In genomic region chr14:104435147-104436046, GRCh38 we compare ENCODE assay signal across 18 cellular contexts.
A peak's percentile ranks its signal among the peaks of the same experiment; 100 is the strongest.
DNase-seq lines count a peak whose midpoint lies in the region; ATAC-seq, FAIRE-seq and TF ChIP-seq lines count a peak whose summit lies in the region.
"Had no signal": no experiment of that assay in that cellular context is flagged by ENCODE, and none has a peak within 500 bp of the region (broad histone marks: within the 10 kb centered on the region; RNA-seq: fewer than 3 reads in every experiment).

No MANE protein-coding gene starts in this region.

- peak overlapping the region; percentile 14 for H2AFZ ChIP-seq in smooth muscle cell (ENCODE audit: low read depth)
- H2AFZ ChIP-seq: PC-9 had no signal

- ATAC-seq in left lobe of liver (no peak), GM19023 (IDR thresholded peaks at IDR 0.05; ENCODE audit: unreplicated experiment) (no peak), GM18870 (IDR thresholded peaks at IDR 0.05; ENCODE audit: unreplicated experiment) (no peak)

- WGBS in smooth muscle cell (ENCODE audit: low lambda C conversion rate): 94% methylated on average over 14 of the region's 20 CpGs

- H3K79me2 ChIP-seq in smooth muscle cell (ENCODE audit: low read depth): no peaks in the 10 kb centered on the region

- H3K4me1 ChIP-seq in smooth muscle cell (ENCODE audit: low read depth): peaks cover 13% of the 10 kb centered on the region

- no peaks in the 10 kb centered on the region for H3K27me3 ChIP-seq in smooth muscle cell (ENCODE audit: low read depth)

- no peak overlapping the region for H3K27ac Mint-ChIP-seq in activated CD4-positive, alpha-beta memory T cell treated with anti-CD3 and anti-CD28 coated beads for 36 hours
- H3K27ac Mint-ChIP-seq: activated naive CD4-positive, alpha-beta T cell treated with anti-CD3 and anti-CD28 coated beads, Interleukin-2, amount 50 U/mL, for 24 hours; stimulated activated naive CD8-positive, alpha-beta T cell treated with anti-CD3 and anti-CD28 coated beads, Interleukin-15, Interleukin-2, amounts not matched to agents 100 ng/mL and 50 ng/mL, for 24 hours had no signal

- H3K27me3 Mint-ChIP-seq in activated CD4-positive, alpha-beta memory T cell treated with anti-CD3 and anti-CD28 coated beads for 36 hours: peaks cover 4% of the 10 kb centered on the region
- H3K27me3 Mint-ChIP-seq: activated naive CD4-positive, alpha-beta T cell treated with anti-CD3 and anti-CD28 coated beads, Interleukin-2, amount 50 U/mL, for 24 hours; stimulated activated naive CD8-positive, alpha-beta T cell treated with anti-CD3 and anti-CD28 coated beads, Interleukin-15, Interleukin-2, amounts not matched to agents 100 ng/mL and 50 ng/mL, for 24 hours had no signal

- H3F3A ChIP-seq in smooth muscle cell (ENCODE audit: low read depth): no peaks in the 10 kb centered on the region

- H3K36me3 ChIP-seq in smooth muscle cell (ENCODE audit: low read depth): no peaks in the 10 kb centered on the region
- H3K36me3 ChIP-seq: neutrophil had no signal

- H4K20me1 ChIP-seq in smooth muscle cell (ENCODE audit: low read depth): no peaks in the 10 kb centered on the region

- H3K9me3 ChIP-seq in smooth muscle cell (replicated peaks; ENCODE audit: low read depth): no peaks in the 10 kb centered on the region
- H3K9me3 ChIP-seq: neutrophil had no signal

- CTCF ChIA-PET in activated CD4-positive, alpha-beta memory T cell treated with anti-CD3 and anti-CD28 coated beads for 36 hours (lab: Charles Lee): no interaction called here

- POLR2A ChIA-PET in activated CD4-positive, alpha-beta memory T cell treated with anti-CD3 and anti-CD28 coated beads for 36 hours (lab: Charles Lee): no interaction called here

- H3K4me1 Mint-ChIP-seq in activated CD4-positive, alpha-beta memory T cell treated with anti-CD3 and anti-CD28 coated beads for 36 hours (ENCODE audit: low read depth): no peaks in the 10 kb centered on the region
- H3K4me1 Mint-ChIP-seq: activated naive CD4-positive, alpha-beta T cell treated with anti-CD3 and anti-CD28 coated beads, Interleukin-2, amount 50 U/mL, for 24 hours had no signal

- TF ChIP-seq POLR2A in GM12891 (IDR thresholded peaks at IDR 0.05; ENCODE audit: low read depth, low read length): no peak

- peak overlapping the region; percentile 79 for H3K4me2 ChIP-seq in smooth muscle cell
- H3K4me2 ChIP-seq: PC-9 had no signal

- no peak overlapping the region for H3K27ac ChIP-seq in smooth muscle cell (ENCODE audit: low read depth)
- H3K27ac ChIP-seq: neutrophil, PC-9 had no signal

- no peak for TF ChIP-seq CTCF in smooth muscle cell (IDR thresholded peaks at IDR 0.05; ENCODE audit: borderline replicate concordance, insufficient read depth, poor library complexity, severe bottlenecking)

- DNase-seq in GM12891 (ENCODE audit: insufficient read length, low spot score) (no peak), left lobe of liver (ENCODE audit: low spot score) (peak; percentile 40), smooth muscle cell (lab: John Stamatoyannopoulos, UW; ENCODE audit: unreplicated experiment) (no peak), nucleus accumbens (lab: John Stamatoyannopoulos, UW) (no peak)
- DNase-seq in activated CD4-positive, alpha-beta memory T cell treated with anti-CD3 and anti-CD28 coated beads for 36 hours: peak; percentile 7
- DNase-seq: C1 segment of cervical spinal cord; central memory CD4-positive, alpha-beta T cell; NCI-H187; PC-9; stimulated activated CD4-positive, alpha-beta T cell treated with anti-CD3 and anti-CD28 coated beads, Interleukin-12 subunit alpha, Interleukin-12 subunit beta, amount 100 ng/mL, for 4 hours had no signal

- no peak overlapping the region for H3K9ac ChIP-seq in smooth muscle cell (ENCODE audit: low read depth)

- H3K4me3 Mint-ChIP-seq in activated CD4-positive, alpha-beta memory T cell treated with anti-CD3 and anti-CD28 coated beads for 36 hours: no peak overlapping the region
- H3K4me3 Mint-ChIP-seq: activated naive CD4-positive, alpha-beta T cell treated with anti-CD3 and anti-CD28 coated beads, Interleukin-2, amount 50 U/mL, for 24 hours; stimulated activated naive CD8-positive, alpha-beta T cell treated with anti-CD3 and anti-CD28 coated beads, Interleukin-15, Interleukin-2, amounts not matched to agents 100 ng/mL and 50 ng/mL, for 24 hours had no signal

- peak; percentile 16 for FAIRE-seq in GM12891 (lab: Jason Lieb, UNC)
- FAIRE-seq: endometrium, frontal cortex, GM19239 had no signal

- H3K4me3 ChIP-seq in smooth muscle cell: no peak overlapping the region
- H3K4me3 ChIP-seq: PC-9 had no signal

- H3K36me3 Mint-ChIP-seq in activated CD4-positive, alpha-beta memory T cell treated with anti-CD3 and anti-CD28 coated beads for 36 hours: no peaks in the 10 kb centered on the region
- H3K36me3 Mint-ChIP-seq: activated naive CD4-positive, alpha-beta T cell treated with anti-CD3 and anti-CD28 coated beads, Interleukin-2, amount 50 U/mL, for 24 hours had no signal

- intact Hi-C loops in activated CD4-positive, alpha-beta memory T cell treated with anti-CD3 and anti-CD28 coated beads for 36 hours (cut with micrococcal nuclease): no loop called here

- no peaks in the 10 kb centered on the region for H3K9me3 Mint-ChIP-seq in activated CD4-positive, alpha-beta memory T cell treated with anti-CD3 and anti-CD28 coated beads for 36 hours
- H3K9me3 Mint-ChIP-seq: activated naive CD4-positive, alpha-beta T cell treated with anti-CD3 and anti-CD28 coated beads, Interleukin-2, amount 50 U/mL, for 24 hours; stimulated activated naive CD8-positive, alpha-beta T cell treated with anti-CD3 and anti-CD28 coated beads, Interleukin-15, Interleukin-2, amounts not matched to agents 100 ng/mL and 50 ng/mL, for 24 hours had no signal

TF ChIP-seq in GM12891, 5 proteins besides CTCF, POLR2A, EP300 and RAD21:
- TF ChIP-seq POU2F2 (IDR thresholded peaks at IDR 0.05; ENCODE audit: low read depth, low read length) (no peak), PAX5 (IDR thresholded peaks at IDR 0.05; ENCODE audit: insufficient read depth, low read length, severe bottlenecking) (no peak), TAF1 (IDR thresholded peaks at IDR 0.05; ENCODE audit: low read depth, low read length) (no peak), POLR2AphosphoS5 (IDR thresholded peaks at IDR 0.05; ENCODE audit: low read depth, low read length) (no peak), SPI1 (IDR thresholded peaks at IDR 0.05; ENCODE audit: low read depth, low read length) (no peak)

Comparison
In these comparisons a context has a peak if more than half of its experiments do, and no peak if none do; other contexts are left out.
1. DNase-seq: peak in activated CD4-positive, alpha-beta memory T cell treated with anti-CD3 and anti-CD28 coated beads for 36 hours (single experiment) and left lobe of liver (single experiment); none in GM12891 (single experiment), smooth muscle cell (single experiment) and nucleus accumbens (0 of 56).